In the genomic region with DNA sequence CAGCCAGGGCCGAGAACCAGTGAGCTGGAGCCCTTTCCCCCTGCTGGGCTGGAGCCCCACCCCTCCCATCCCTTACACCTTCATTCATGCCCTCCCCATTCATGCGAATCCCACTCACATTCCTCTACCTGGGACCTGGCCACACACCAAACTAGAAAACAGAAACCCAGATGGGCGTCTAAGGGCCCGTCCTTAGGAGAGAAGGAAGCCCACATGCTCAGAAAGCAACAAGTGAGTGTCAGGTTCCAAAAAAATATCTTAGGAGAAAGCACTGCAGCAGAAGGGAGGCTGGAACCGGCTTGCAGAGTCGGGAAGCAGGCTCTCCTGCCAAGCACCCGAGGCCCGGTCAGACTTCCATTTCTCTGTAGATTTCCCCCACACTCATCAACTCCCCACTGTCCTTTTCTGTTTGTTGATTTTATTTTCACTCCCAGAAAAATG, we compare ENCODE assay signal across 15 cellular contexts. TPM values are rescaled to one million over a fixed set of nuclear protein-coding genes. Genes with fewer than 3 reads are reported as not detected.
DNase-seq lines count a peak whose midpoint lies in the region; ATAC-seq and TF ChIP-seq lines count a peak whose summit lies in the region.
"Had no signal": no experiment of that assay in that cellular context is flagged by ENCODE, and none has a peak within 500 bp of the region (broad histone marks: within the 10 kb centered on the region; RNA-seq: fewer than 3 reads in every experiment).

No MANE protein-coding gene starts in this region.

- CTCF ChIA-PET in RWPE1 (lab: Yijun Ruan, JAX): no interaction called here

- peaks cover 100% of the 10 kb centered on the region for H3K4me1 Mint-ChIP-seq in stimulated activated naive CD8-positive, alpha-beta T cell treated with anti-CD3 and anti-CD28 coated beads, Interleukin-15, Interleukin-2, amounts not matched to agents 100 ng/mL and 50 ng/mL, for 24 hours (ENCODE audit: low read depth)
- peaks cover 95% of the 10 kb centered on the region for H3K4me1 Mint-ChIP-seq in activated naive CD8-positive, alpha-beta T cell treated with anti-CD3 and anti-CD28 coated beads, Interleukin-2, amount 50 U/mL, for 24 hours
- H3K4me1 Mint-ChIP-seq in mesothelial cell of epicardium: peaks cover 72% of the 10 kb centered on the region

- TF ChIP-seq CTCF in mesothelial cell of epicardium (IDR thresholded peaks at IDR 0.05; ENCODE audit: unreplicated experiment) (no peak), RWPE1 (conservative IDR thresholded peaks at IDR 0.05; ENCODE audit: low read depth) (no peak)

- H3K27ac ChIP-seq in RWPE1: no peak overlapping the region
- H3K27ac ChIP-seq: pancreas, VCaP had no signal

- H3K27ac Mint-ChIP-seq in stimulated activated naive CD8-positive, alpha-beta T cell treated with anti-CD3 and anti-CD28 coated beads, Interleukin-15, Interleukin-2, amounts not matched to agents 100 ng/mL and 50 ng/mL, for 24 hours: peak overlapping the region; percentile 99
- peak overlapping the region; percentile 94 for H3K27ac Mint-ChIP-seq in activated naive CD8-positive, alpha-beta T cell treated with anti-CD3 and anti-CD28 coated beads, Interleukin-2, amount 50 U/mL, for 24 hours
- peak overlapping the region; percentile 96 for H3K27ac Mint-ChIP-seq in mesothelial cell of epicardium

- POLR2A ChIA-PET in RWPE1 (lab: Yijun Ruan, JAX; ENCODE audit: low non-redundant PET): no interaction called here

- H3K27me3 Mint-ChIP-seq in stimulated activated naive CD8-positive, alpha-beta T cell treated with anti-CD3 and anti-CD28 coated beads, Interleukin-15, Interleukin-2, amounts not matched to agents 100 ng/mL and 50 ng/mL, for 24 hours: no peaks in the 10 kb centered on the region
- peaks cover 2% of the 10 kb centered on the region for H3K27me3 Mint-ChIP-seq in activated naive CD8-positive, alpha-beta T cell treated with anti-CD3 and anti-CD28 coated beads, Interleukin-2, amount 50 U/mL, for 24 hours
- H3K27me3 Mint-ChIP-seq in mesothelial cell of epicardium (ENCODE audit: low read depth): peaks cover 5% of the 10 kb centered on the region

- H3K36me3 Mint-ChIP-seq in stimulated activated naive CD8-positive, alpha-beta T cell treated with anti-CD3 and anti-CD28 coated beads, Interleukin-15, Interleukin-2, amounts not matched to agents 100 ng/mL and 50 ng/mL, for 24 hours (ENCODE audit: low read depth): peaks cover 52% of the 10 kb centered on the region
- peaks cover 21% of the 10 kb centered on the region for H3K36me3 Mint-ChIP-seq in activated naive CD8-positive, alpha-beta T cell treated with anti-CD3 and anti-CD28 coated beads, Interleukin-2, amount 50 U/mL, for 24 hours (ENCODE audit: low read depth)
- H3K36me3 Mint-ChIP-seq in mesothelial cell of epicardium: no peaks in the 10 kb centered on the region

- DNase-seq in stimulated activated naive CD8-positive, alpha-beta T cell treated with anti-CD3 and anti-CD28 coated beads, Interleukin-15, Interleukin-2, amounts not matched to agents 100 U/mL and 50 U/mL, for 24 hours: no peak
- DNase-seq in activated naive CD8-positive, alpha-beta T cell treated with anti-CD3 and anti-CD28 coated beads, Interleukin-2, amount 50 U/mL, for 24 hours: no peak
- DNase-seq in mesothelial cell of epicardium (ENCODE audit: low spot score in 2 of 2, unreplicated experiment in 2 of 2) (no peak), GDM1 (lab: John Stamatoyannopoulos, UW) (no peak), NCI-H748 treated with DMSO at 0.1 percent for 48 hours (lab: John Stamatoyannopoulos, UW) (no peak), putamen (ENCODE audit: low spot score) (no peak), RWPE1 (ENCODE audit: low spot score) (no peak)
- DNase-seq: EL, KG1, NCI-H1436 treated with DMSO at 0.1 percent for 48 hours, NCI-H69, pancreas had no signal

- peak overlapping the region; percentile 88 for H3K4me3 Mint-ChIP-seq in stimulated activated naive CD8-positive, alpha-beta T cell treated with anti-CD3 and anti-CD28 coated beads, Interleukin-15, Interleukin-2, amounts not matched to agents 100 ng/mL and 50 ng/mL, for 24 hours
- peak overlapping the region; percentile 85 for H3K4me3 Mint-ChIP-seq in activated naive CD8-positive, alpha-beta T cell treated with anti-CD3 and anti-CD28 coated beads, Interleukin-2, amount 50 U/mL, for 24 hours
- peak overlapping the region; percentile 44 for H3K4me3 Mint-ChIP-seq in mesothelial cell of epicardium

- ATAC-seq in stimulated activated naive CD8-positive, alpha-beta T cell treated with anti-CD3 and anti-CD28 coated beads, Interleukin-15, Interleukin-2, amounts not matched to agents 100 U/mL and 50 U/mL, for 24 hours: no peak
- ATAC-seq in activated naive CD8-positive, alpha-beta T cell treated with anti-CD3 and anti-CD28 coated beads, Interleukin-2, amount 50 U/mL, for 24 hours: no peak
- ATAC-seq: pancreas, Right ventricle myocardium inferior had no signal

- no peaks in the 10 kb centered on the region for H3K9me3 Mint-ChIP-seq in stimulated activated naive CD8-positive, alpha-beta T cell treated with anti-CD3 and anti-CD28 coated beads, Interleukin-15, Interleukin-2, amounts not matched to agents 100 ng/mL and 50 ng/mL, for 24 hours
- H3K9me3 Mint-ChIP-seq in activated naive CD8-positive, alpha-beta T cell treated with anti-CD3 and anti-CD28 coated beads, Interleukin-2, amount 50 U/mL, for 24 hours: no peaks in the 10 kb centered on the region
- no peaks in the 10 kb centered on the region for H3K9me3 Mint-ChIP-seq in mesothelial cell of epicardium

RNA-seq across cellular contexts. Expression of gene BCL11B, which starts 13.6 kb away (rescaled TPM):
- total RNA-seq in mesothelial cell of epicardium: 11.6 to 12.3 TPM (median 11.8 TPM) in 3 replicates
